In genomic region chr20:57142667-57143066, GRCh38 we compare ENCODE assay signal across 25 cellular contexts.
"Had no signal": no experiment of that assay in that cellular context is flagged by ENCODE, and none has a peak within 500 bp of the region (broad histone marks: within the 10 kb centered on the region; RNA-seq: fewer than 3 reads in every experiment).

No MANE protein-coding gene starts in this region.

- H3K4me1 ChIP-seq: colonic mucosa, esophagus squamous epithelium, gastrocnemius medialis, heart right ventricle, left lung, lower lobe of right lung had no signal

- DNase-seq: colonic mucosa; cortex of kidney; effector CD8-positive, alpha-beta T cell; effector memory CD8-positive, alpha-beta T cell; endodermal cell; erythroblast; esophagus squamous epithelium; foreskin fibroblast; foreskin melanocyte; gastrocnemius medialis; glutamatergic neuron; heart right ventricle; left cardiac atrium; left lung; left ventricle myocardium superior; lower lobe of right lung; mesenchymal stem cell; mucosa of descending colon had no signal

- H3K36me3 ChIP-seq: colonic mucosa, esophagus squamous epithelium, gastrocnemius medialis, heart right ventricle, left lung, lower lobe of right lung had no signal

- FAIRE-seq: endometrium, islet of Langerhans, keratinocyte had no signal

- ATAC-seq: effector memory CD8-positive, alpha-beta T cell; esophagus mucosa; gastrocnemius medialis; heart right ventricle; left cardiac atrium; left lung; left ventricle myocardium superior; mucosa of descending colon had no signal

- H3K9me3 Mint-ChIP-seq: dendritic cell treated with granulocyte-macrophage colony-stimulating factor and Interleukin-4, amounts not matched to agents 40 ng/mL and 50 ng/mL, for 4 days; endodermal cell; mesothelial cell of epicardium had no signal

- H3K27ac ChIP-seq: colonic mucosa, epithelial cell of prostate, esophagus squamous epithelium, gastrocnemius medialis, heart right ventricle, left lung, lower lobe of right lung had no signal

- H3K4me3 ChIP-seq: colonic mucosa, esophagus squamous epithelium, gastrocnemius medialis, heart right ventricle, left lung, lower lobe of right lung, mucosa of descending colon had no signal

- H3K4me3 Mint-ChIP-seq: dendritic cell treated with granulocyte-macrophage colony-stimulating factor and Interleukin-4, amounts not matched to agents 40 ng/mL and 50 ng/mL, for 4 days; effector memory CD8-positive, alpha-beta T cell; endodermal cell; mesothelial cell of epicardium had no signal

- H3K4me1 Mint-ChIP-seq: mesothelial cell of epicardium had no signal

- H3K27ac Mint-ChIP-seq: dendritic cell treated with granulocyte-macrophage colony-stimulating factor and Interleukin-4, amounts not matched to agents 40 ng/mL and 50 ng/mL, for 4 days; effector memory CD8-positive, alpha-beta T cell; endodermal cell; mesothelial cell of epicardium had no signal

- H3K27me3 ChIP-seq: colonic mucosa had no signal

- H3K9me3 ChIP-seq: colonic mucosa, esophagus squamous epithelium, gastrocnemius medialis, heart right ventricle, left lung, lower lobe of right lung, mucosa of descending colon had no signal

- H3K36me3 Mint-ChIP-seq: mesothelial cell of epicardium had no signal
